In the genomic region with DNA sequence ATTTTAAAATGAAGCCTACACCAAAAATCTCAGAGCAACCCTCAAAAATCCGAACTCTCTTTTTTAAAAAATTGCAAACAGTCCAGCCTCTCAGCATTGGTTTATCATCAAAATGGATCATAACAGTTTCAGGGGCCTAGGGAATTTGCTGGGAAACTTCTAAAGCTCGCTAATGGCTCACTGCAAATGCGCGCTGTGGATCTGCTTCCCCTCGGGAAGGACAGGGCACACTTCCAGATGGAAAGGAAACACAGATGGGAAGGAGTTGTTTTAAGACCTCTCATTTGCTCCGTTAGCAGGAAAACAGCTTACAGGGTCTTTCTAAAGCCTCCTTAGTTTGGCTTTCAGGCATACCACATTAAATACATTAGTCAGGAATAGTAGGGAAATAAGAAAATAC, we compare ENCODE assay signal across 24 cellular contexts.
"Had no signal": no experiment of that assay in that cellular context is flagged by ENCODE, and none has a peak within 500 bp of the region (broad histone marks: within the 10 kb centered on the region; RNA-seq: fewer than 3 reads in every experiment).

No MANE protein-coding gene starts in this region.

- DNase-seq: activated CD4-positive, alpha-beta T cell treated with anti-CD3 and anti-CD28 coated beads, Interleukin-2, amount 10 ng/mL, durations not matched to agents 24 days and 14 days; activated CD8-positive, alpha-beta T cell treated with anti-CD3 and anti-CD28 coated beads for 36 hours; activated naive CD4-positive, alpha-beta T cell treated with Interleukin-2 at 50 U/mL for 16 hours; activated T-cell treated with anti-CD3 and anti-CD28 coated beads, Interleukin-2, amount 50 U/mL, for 24 hours; body of pancreas; central memory CD4-positive, alpha-beta T cell; colonic mucosa; endodermal cell; gastrocnemius medialis; immature natural killer cell; lower lobe of right lung; natural killer cell; stimulated activated CD4-positive, alpha-beta T cell treated with anti-CD3 and anti-CD28 coated beads, Interleukin-12 subunit alpha, Interleukin-12 subunit beta, amount 100 ng/mL, for 4 hours; stimulated activated CD4-positive, alpha-beta T cell treated with anti-CD3 and anti-CD28 coated beads, Interleukin-1b, Interleukin-23, amount 100 ng/mL, for 48 hours; stimulated activated CD8-positive, alpha-beta memory T cell treated with anti-CD3 and anti-CD28 coated beads, Interleukin-4, amount 100 ng/mL, for 48 hours; stimulated activated naive CD4-positive, alpha-beta T cell; substantia nigra; T-cell; T-helper 9 cell; tibial artery had no signal

- H3K36me3 ChIP-seq: colonic mucosa had no signal

- H3K27me3 Mint-ChIP-seq: activated CD4-positive, alpha-beta T cell treated with anti-CD3 and anti-CD28 coated beads, Interleukin-2, amount 10 ng/mL, durations not matched to agents 24 days and 14 days; activated CD8-positive, alpha-beta T cell treated with anti-CD3 and anti-CD28 coated beads for 36 hours; activated T-cell treated with anti-CD3 and anti-CD28 coated beads, Interleukin-2, amount 50 U/mL, for 24 hours; T-cell had no signal

- H3K4me1 Mint-ChIP-seq: activated CD4-positive, alpha-beta T cell treated with anti-CD3 and anti-CD28 coated beads, Interleukin-2, amount 10 ng/mL, durations not matched to agents 24 days and 14 days had no signal

- H3K4me3 Mint-ChIP-seq: activated CD4-positive, alpha-beta T cell treated with anti-CD3 and anti-CD28 coated beads, Interleukin-2, amount 10 ng/mL, durations not matched to agents 24 days and 14 days; activated CD8-positive, alpha-beta T cell treated with anti-CD3 and anti-CD28 coated beads for 36 hours; activated T-cell treated with anti-CD3 and anti-CD28 coated beads, Interleukin-2, amount 50 U/mL, for 24 hours; endodermal cell; immature natural killer cell; natural killer cell; T-cell had no signal

- H3K4me3 ChIP-seq: body of pancreas, colonic mucosa, gastrocnemius medialis, heart right ventricle, lower lobe of right lung, tibial artery had no signal

- H3K4me1 ChIP-seq: body of pancreas, colonic mucosa, gastrocnemius medialis, lower lobe of right lung, parathyroid adenoma, tibial artery had no signal

- H3K27ac Mint-ChIP-seq: activated CD4-positive, alpha-beta T cell treated with anti-CD3 and anti-CD28 coated beads, Interleukin-2, amount 10 ng/mL, durations not matched to agents 24 days and 14 days; activated CD8-positive, alpha-beta T cell treated with anti-CD3 and anti-CD28 coated beads for 36 hours; activated T-cell treated with anti-CD3 and anti-CD28 coated beads, Interleukin-2, amount 50 U/mL, for 24 hours; activated T-helper 2 cell treated with anti-CD3 and anti-CD28 coated beads, Interferon-gamma antibody, Interleukin-2, Interleukin-4, amounts not matched to agents 10 μg/mL and 5 μg/mL and 100 μg/mL, durations not matched to agents 14 hours and 24 hours and 36 hours; endodermal cell; natural killer cell; T-cell had no signal

- ATAC-seq: activated CD8-positive, alpha-beta T cell treated with anti-CD3 and anti-CD28 coated beads for 36 hours; body of pancreas; gastrocnemius medialis; lower lobe of right lung; natural killer cell; T-cell had no signal

- H3K9me3 Mint-ChIP-seq: activated CD4-positive, alpha-beta T cell treated with anti-CD3 and anti-CD28 coated beads, Interleukin-2, amount 10 ng/mL, durations not matched to agents 24 days and 14 days; activated CD8-positive, alpha-beta T cell treated with anti-CD3 and anti-CD28 coated beads for 36 hours; activated T-cell treated with anti-CD3 and anti-CD28 coated beads, Interleukin-2, amount 50 U/mL, for 24 hours; activated T-helper 2 cell treated with anti-CD3 and anti-CD28 coated beads, Interferon-gamma antibody, Interleukin-2, Interleukin-4, amounts not matched to agents 10 μg/mL and 5 μg/mL and 100 μg/mL, durations not matched to agents 14 hours and 24 hours and 36 hours; endodermal cell; immature natural killer cell; natural killer cell; T-cell had no signal

- H3K9me3 ChIP-seq: body of pancreas, colonic mucosa, gastrocnemius medialis, heart right ventricle, lower lobe of right lung, tibial artery had no signal

- H3K27me3 ChIP-seq: body of pancreas, colonic mucosa, gastrocnemius medialis, heart right ventricle, tibial artery had no signal

- H3K27ac ChIP-seq: body of pancreas, colonic mucosa, epithelial cell of prostate, gastrocnemius medialis, heart right ventricle, lower lobe of right lung, parathyroid adenoma, tibial artery had no signal

- H3K9ac ChIP-seq: parathyroid adenoma had no signal

- H2AFZ ChIP-seq: parathyroid adenoma had no signal
